ENCODE assay signal across 9 cellular contexts in genomic region chr3:188946837-188947236, GRCh38.
DNase-seq lines count a peak whose midpoint lies in the region; ATAC-seq and TF ChIP-seq lines count a peak whose summit lies in the region.
"Had no signal": no experiment of that assay in that cellular context is flagged by ENCODE, and none has a peak within 500 bp of the region (broad histone marks: within the 10 kb centered on the region; RNA-seq: fewer than 3 reads in every experiment).

No MANE protein-coding gene starts in this region.

- ATAC-seq in heart left ventricle (peak in 1 of 4 donors; percentile 6), Right ventricle myocardium inferior (no peak)
- ATAC-seq: stimulated activated effector memory CD8-positive, alpha-beta T cell treated with anti-CD3 and anti-CD28 coated beads, Interleukin-12 subunit alpha, Interleukin-12 subunit beta, amount 100 ng/mL, for 72 hours had no signal

- H3K36me3 ChIP-seq in heart left ventricle (no peaks in the 10 kb centered on the region), endocrine pancreas (ENCODE audit: control insufficient read depth, insufficient read depth, low read length) (no peaks in the 10 kb centered on the region), muscle layer of duodenum (ENCODE audit: control insufficient read depth in 1 of 2, insufficient read depth in 2 of 2, low read length in 2 of 2) (peaks cover 0 to 5% of the 10 kb centered on the region in 2 donors), vagina (no peaks in the 10 kb centered on the region)

- H3K4me1 ChIP-seq in heart left ventricle: peaks cover 0 to 97% (median 38%) of the 10 kb centered on the region in 12 donors
- no peaks in the 10 kb centered on the region for H3K4me1 ChIP-seq in endocrine pancreas (ENCODE audit: control insufficient read depth, insufficient read depth, low read length)
- H3K4me1 ChIP-seq in muscle layer of duodenum (ENCODE audit: control insufficient read depth in 1 of 2, insufficient read depth in 2 of 2, low read length in 2 of 2): peaks cover 9 to 22% of the 10 kb centered on the region in 2 donors
- peaks cover 80% of the 10 kb centered on the region for H3K4me1 ChIP-seq in vagina

- H3K4me3 ChIP-seq in heart left ventricle (peak overlapping the region in 11 of 12 donors; percentile 14 to 58 (median 51)), endocrine pancreas (ENCODE audit: control insufficient read depth, insufficient read depth, low read length) (peak overlapping the region; percentile 62), muscle layer of duodenum (ENCODE audit: low read depth in 1 of 2, low read length in 2 of 2) (peak overlapping the region; percentile 54 to 62), vagina (peak overlapping the region; percentile 31 to 42)

- WGBS in heart left ventricle, 4 donors: 47 to 61% (median 52%) methylated on average over 8 of the region's 8 CpGs

- H3K27me3 ChIP-seq in heart left ventricle (no peaks in the 10 kb centered on the region), endocrine pancreas (ENCODE audit: control insufficient read depth, insufficient read depth, low read length) (no peaks in the 10 kb centered on the region), muscle layer of duodenum (ENCODE audit: low read depth, low read length) (no peaks in the 10 kb centered on the region), vagina (no peaks in the 10 kb centered on the region)

- DNase-seq in heart left ventricle (no peak), Right ventricle myocardium inferior (ENCODE audit: missing footprints) (no peak), vagina (ENCODE audit: extremely low spot score in 2 of 2) (peak in 1 of 2 donors; percentile 92), HUDEP-2 (lab: John Stamatoyannopoulos, UW; ENCODE audit: unreplicated experiment in 76 of 76) (no peak), GM13976 (ENCODE audit: low spot score) (no peak)
- DNase-seq in activated naive CD4-positive, alpha-beta T cell (lab: John Stamatoyannopoulos, UW): no peak

- H3K9me3 ChIP-seq in heart left ventricle (no peaks in the 10 kb centered on the region), endocrine pancreas (ENCODE audit: control insufficient read depth, low read length) (no peaks in the 10 kb centered on the region), muscle layer of duodenum (ENCODE audit: control insufficient read depth in 1 of 2, low read length in 2 of 2) (no peaks in the 10 kb centered on the region), vagina (no peaks in the 10 kb centered on the region)

- H3K27ac ChIP-seq in heart left ventricle (peak overlapping the region; percentile 90 to 99 (median 96)), muscle layer of duodenum (ENCODE audit: low read length) (peak overlapping the region; percentile 88), vagina (peak overlapping the region; percentile 90)

- TF ChIP-seq POLR2A in heart left ventricle (IDR thresholded peaks at IDR 0.05): no peak
- TF ChIP-seq POLR2A in vagina (IDR thresholded peaks at IDR 0.05): no peak

- intact Hi-C loops in heart left ventricle (cut with DNase I) (loop anchor here in 7 of 10 donors (5.0 to 10.0 kb wide), 12 partner anchors 45 to 895 kb away; partner anchors contain the start of gene LPP (in 1 of the 7)), Right ventricle myocardium inferior (cut with DNase I) (loop anchor here (5.0 to 10.0 kb wide), 8 partner anchors 60 to 910 kb away; partner anchors contain the start of gene LPP), vagina (cut with DNase I) (loop anchor here (5.0 to 10.0 kb wide), 3 partner anchors 165 to 682 kb away; no protein-coding TSS in a partner anchor)

- in situ Hi-C loops in GM13976 (cut with MboI; ENCODE audit: low sequenced_read_pairs, unreplicated experiment): no loop called here

- H3K9ac ChIP-seq in endocrine pancreas (ENCODE audit: control insufficient read depth, insufficient read depth, low read length): no peak overlapping the region

- TF ChIP-seq CTCF in heart left ventricle (IDR thresholded peaks at IDR 0.05) (no peak), vagina (IDR thresholded peaks at IDR 0.05) (no peak), GM13976 (IDR thresholded peaks at IDR 0.05; ENCODE audit: borderline replicate concordance, control extremely low read depth, extremely low read depth, insufficient read depth, missing control alignments) (no peak)
